35 cellular contexts compared by ENCODE assay signal in the genomic region with DNA sequence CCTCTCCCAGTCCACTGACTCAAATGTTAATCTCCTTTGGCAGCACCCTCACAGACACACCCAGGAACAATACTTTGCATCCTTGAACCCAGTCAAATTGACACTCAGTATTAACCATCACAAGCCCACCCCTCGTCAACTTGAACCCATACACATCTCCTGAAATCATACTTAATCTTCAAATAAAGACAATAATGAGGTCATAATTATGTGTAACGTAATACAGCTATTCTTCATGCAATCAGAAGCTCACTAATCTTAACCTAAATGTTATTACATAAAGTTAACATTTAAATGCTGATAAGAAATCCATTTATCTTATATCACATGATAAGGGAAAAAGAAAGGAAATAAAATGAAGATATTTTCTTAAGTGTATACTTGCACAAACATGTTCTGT.
"Had no signal": no experiment of that assay in that cellular context is flagged by ENCODE, and none has a peak within 500 bp of the region (broad histone marks: within the 10 kb centered on the region; RNA-seq: fewer than 3 reads in every experiment).

No MANE protein-coding gene starts in this region.

- H3K27me3 ChIP-seq: MG63 had no signal

- H3K36me3 ChIP-seq: MG63 had no signal

- H3K9me3 ChIP-seq: MG63 had no signal

- DNase-seq: Karpas-422, Kasumi-1, MG63, MM.1S, MV-4-11, NCI-H1048, NCI-H1092, NCI-H1092 treated with DMSO at 0.1 percent for 48 hours, NCI-H1105, NCI-H1105 treated with DMSO at 0.1 percent for 48 hours, NCI-H1417, NCI-H1417 treated with DMSO at 0.1 percent for 48 hours, NCI-H1436, NCI-H1436 treated with DMSO at 0.1 percent for 48 hours, NCI-H146, NCI-H1694, NCI-H1694 treated with DMSO at 0.1 percent for 48 hours, NCI-H187, NCI-H187 treated with DMSO at 0.1 percent for 48 hours, NCI-H1930, NCI-H2029, NCI-H2029 treated with DMSO at 0.1 percent for 48 hours, NCI-H2081, NCI-H2081 treated with DMSO at 0.1 percent for 48 hours, NCI-H2107, NCI-H2171, NCI-H2171 treated with DMSO at 0.1 percent for 48 hours, NCI-H2227 treated with DMSO at 0.1 percent for 48 hours, NCI-H226, NCI-H345, NCI-H446, NCI-H446 treated with DMSO at 0.1 percent for 48 hours, NCI-H510A, NCI-H510A treated with DMSO at 0.1 percent for 48 hours, NCI-H524 had no signal

- H3K4me3 ChIP-seq: MG63 had no signal
